Comparison of ENCODE assay signal across 1 cellular context in the genomic region with DNA sequence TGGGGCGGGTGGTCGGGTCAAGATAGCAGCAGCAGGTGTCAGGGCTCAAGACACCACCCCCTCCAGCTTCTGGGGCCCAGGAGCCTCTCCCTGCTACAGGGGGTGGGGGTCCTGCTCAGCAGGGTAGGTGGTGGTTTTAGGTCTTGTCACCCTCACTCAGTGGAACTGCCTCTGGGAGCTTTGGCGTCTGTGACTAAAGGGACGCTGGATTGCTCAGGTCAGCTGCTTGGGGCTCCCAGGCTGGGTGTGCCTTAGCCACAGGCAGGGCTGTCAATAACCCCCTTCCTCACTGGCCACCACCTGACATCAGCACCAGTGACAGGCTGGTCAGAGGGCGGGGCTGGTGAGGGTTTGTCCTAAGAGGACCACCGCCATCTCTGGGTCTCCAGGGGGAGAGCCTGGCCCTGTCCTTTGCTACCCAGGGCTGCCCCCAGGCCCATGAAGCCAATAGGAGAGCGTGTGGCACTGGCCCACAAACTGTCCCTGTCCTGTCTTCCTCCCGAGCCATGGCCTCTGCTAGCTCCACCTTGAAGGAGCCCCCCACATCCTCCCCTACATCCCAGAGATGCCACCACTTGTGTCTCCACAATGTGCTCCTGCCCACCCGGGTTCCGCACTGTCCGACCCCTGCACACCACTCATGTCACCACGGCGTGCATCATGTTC.
TF ChIP-seq lines count a peak whose summit lies in the region.

No MANE protein-coding gene starts in this region.

TF ChIP-seq in K562, 482 proteins besides CTCF, POLR2A, EP300 and RAD21:
- TF ChIP-seq POLR2G (IDR thresholded peaks at IDR 0.05; ENCODE audit: low read depth, low read length) (peak; percentile 50; the same call in 1 of the 2 replicates), ZNF668 (CRISPR knock-in tag; IDR thresholded peaks at IDR 0.05) (no peak)
